In the genomic region with DNA sequence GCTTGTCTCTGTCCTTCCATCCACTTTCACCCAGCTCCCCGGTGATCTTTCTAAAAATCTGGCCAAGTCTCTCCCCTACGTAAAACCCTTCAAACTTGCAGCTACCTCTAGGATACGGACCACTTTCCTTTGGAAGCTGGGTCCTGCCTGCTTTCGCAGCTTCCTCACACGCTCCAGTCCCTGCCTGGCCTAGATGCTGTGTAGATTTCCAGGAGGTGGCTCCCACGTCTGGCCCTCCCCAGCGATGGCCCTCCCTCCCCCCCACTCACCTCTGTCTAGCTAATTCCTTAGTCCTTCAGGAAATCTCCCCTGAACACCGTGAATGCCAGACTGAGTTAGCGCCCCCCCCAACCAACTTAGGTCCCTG, we compare ENCODE assay signal across 8 cellular contexts. TPM values are rescaled to one million over a fixed set of nuclear protein-coding genes. Genes with fewer than 3 reads are reported as not detected.
A peak's percentile ranks its signal among the peaks of the same experiment; 100 is the strongest.
DNase-seq lines count a peak whose midpoint lies in the region; ATAC-seq and TF ChIP-seq lines count a peak whose summit lies in the region.

No MANE protein-coding gene starts in this region.

- H2BK5ac ChIP-seq in H9 (ENCODE audit: insufficient read length, low read length): no peak overlapping the region

- H3K9me3 ChIP-seq in A673 (ENCODE audit: low read depth, low read length, poor library complexity, severe bottlenecking): no peaks in the 10 kb centered on the region
- H3K9me3 ChIP-seq in H9 (ENCODE audit: control insufficient read depth, low read depth, low read length): no peaks in the 10 kb centered on the region
- H3K9me3 ChIP-seq in mucosa of stomach (ENCODE audit: control insufficient read depth, low read length): no peaks in the 10 kb centered on the region

- no peak overlapping the region for H2BK120ac ChIP-seq in H9 (ENCODE audit: low read depth, low read length, poor library complexity, severe bottlenecking)

- peaks cover 14% of the 10 kb centered on the region for H3K23me2 ChIP-seq in H9 (ENCODE audit: insufficient read length, low read depth, low read length, poor library complexity, severe bottlenecking)

- H3K4me3 Mint-ChIP-seq in H9: peak overlapping the region; percentile 87 to 93
- H3K4me3 Mint-ChIP-seq in activated naive CD8-positive, alpha-beta T cell: peak overlapping the region; percentile 99

- H4K8ac ChIP-seq in H9 (replicated peaks; ENCODE audit: insufficient read length, low read depth, low read length): no peak overlapping the region

- H3K36me3 ChIP-seq in A673 (ENCODE audit: insufficient read depth, low read length, poor library complexity, severe bottlenecking) (peaks cover 25% of the 10 kb centered on the region), mucosa of stomach (ENCODE audit: control insufficient read depth, insufficient read depth, low read length) (no peaks in the 10 kb centered on the region)

- intact Hi-C loops in A673 (cut with micrococcal nuclease; ENCODE audit: unreplicated experiment): no loop called here

- H3K56ac ChIP-seq in H9 (ENCODE audit: insufficient read length, low read depth, low read length): no peak overlapping the region

- no peak overlapping the region for H3K27ac Mint-ChIP-seq in H9
- peak overlapping the region; percentile 86 for H3K27ac Mint-ChIP-seq in activated naive CD8-positive, alpha-beta T cell

- H3K27ac ChIP-seq in A673 (ENCODE audit: low read depth, low read length, poor library complexity, severe bottlenecking) (peak overlapping the region; percentile 83), H9 (ENCODE audit: insufficient read length, low read depth, low read length) (no peak overlapping the region)

- H3K4me3 ChIP-seq in A673 (ENCODE audit: low read depth, low read length, poor library complexity, severe bottlenecking) (peak overlapping the region; percentile 82), mucosa of stomach (ENCODE audit: low read length) (no peak overlapping the region)

- H4K20me1 ChIP-seq in H9 (ENCODE audit: control insufficient read depth, insufficient read depth, insufficient read length): no peaks in the 10 kb centered on the region

- peak overlapping the region; percentile 98 for H3K4me2 ChIP-seq in H9 (ENCODE audit: insufficient read depth, insufficient read length, low read length)

- no peak overlapping the region for H2BK15ac ChIP-seq in H9 (ENCODE audit: low read depth, low read length)

- no TSS peak for BruUV-seq in A673 (replicated peaks; lab: Mats Ljungman, UMichigan)

- no peak overlapping the region for H2BK20ac ChIP-seq in H9 (ENCODE audit: low read depth, low read length, poor library complexity, severe bottlenecking)

- CTCF ChIA-PET in A673 (lab: Charles Lee): interaction anchor here (0.5 to 2.2 kb wide), 9 partner anchors 8 to 198 kb away, joined by 3 to 17 read pairs (median 5); no protein-coding TSS in a partner anchor

- peaks cover 13 to 21% of the 10 kb centered on the region in 2 experiments for H3K4me1 Mint-ChIP-seq in H9
- peaks cover 31% of the 10 kb centered on the region for H3K4me1 Mint-ChIP-seq in activated naive CD8-positive, alpha-beta T cell (ENCODE audit: low read depth)

- H3K9ac ChIP-seq in H9 (ENCODE audit: extremely low read depth, insufficient read length, low read length): no peak overlapping the region
- H3K9ac ChIP-seq in mucosa of stomach (ENCODE audit: low read length): peak overlapping the region; percentile 38

- H3K27me3 Mint-ChIP-seq in H9 (ENCODE audit: low read depth): peaks cover 8% of the 10 kb centered on the region
- H3K27me3 Mint-ChIP-seq in activated naive CD8-positive, alpha-beta T cell: no peaks in the 10 kb centered on the region

- H3K9me3 Mint-ChIP-seq in H9: peaks cover 11 to 12% of the 10 kb centered on the region in 2 experiments; a peak in 4 of 5 replicates
- H3K9me3 Mint-ChIP-seq in activated naive CD8-positive, alpha-beta T cell (ENCODE audit: low read depth): no peaks in the 10 kb centered on the region

- H2AFZ ChIP-seq in H9 (ENCODE audit: low read length): no peak overlapping the region

- H2BK12ac ChIP-seq in H9 (ENCODE audit: insufficient read length, low read depth, low read length): no peak overlapping the region

- H3K4ac ChIP-seq in H9 (ENCODE audit: low read depth, low read length): no peak overlapping the region

- no peak overlapping the region for H3T11ph ChIP-seq in H9 (ENCODE audit: low read length)

- WGBS in H9 (ENCODE audit: extremely low coverage, insufficient read length, low lambda C conversion rate): no CpG with 5 or more reads among the region's 9 CpGs

- no peak overlapping the region for H4K5ac ChIP-seq in H9 (ENCODE audit: insufficient read length, low read depth, low read length)

- no peak for ATAC-seq in GM18868 (IDR thresholded peaks at IDR 0.05; ENCODE audit: unreplicated experiment)

- POLR2A ChIA-PET in A673 (lab: Charles Lee; ENCODE audit: low non-redundant PET): interaction anchor here (0.6 to 0.7 kb wide), 3 partner anchors 24 to 202 kb away, joined by 3 to 7 read pairs (median 3); no protein-coding TSS in a partner anchor

- peaks cover 10% of the 10 kb centered on the region for H3K4me1 ChIP-seq in A673 (ENCODE audit: insufficient read depth, low read length, poor library complexity, severe bottlenecking)
- 0 out of 2 replicates have a peak, but pooled peaks cover 3% of the 10 kb centered on the region for H3K4me1 ChIP-seq in H9 (ENCODE audit: insufficient read depth, low read length)
- peaks cover 9% of the 10 kb centered on the region for H3K4me1 ChIP-seq in mucosa of stomach (ENCODE audit: control insufficient read depth, insufficient read depth, low read length)

- H3K79me1 ChIP-seq in H9 (ENCODE audit: insufficient read depth, low read depth, low read length, poor library complexity, severe bottlenecking): peaks cover 11% of the 10 kb centered on the region

- H2AK5ac ChIP-seq in H9 (ENCODE audit: insufficient read length, low read length): no peak overlapping the region

- no peak overlapping the region for H3K18ac ChIP-seq in H9 (ENCODE audit: insufficient read length, low read depth, low read length)

- no peak overlapping the region for H3K14ac ChIP-seq in H9 (ENCODE audit: insufficient read depth, low read length)

- H3K36me3 Mint-ChIP-seq in H9 (ENCODE audit: insufficient read depth in 1 of 3, low read depth in 3 of 3): peaks cover 21 to 32% (median 23%) of the 10 kb centered on the region in 3 experiments; a peak in 6 of 7 replicates
- peaks cover 6% of the 10 kb centered on the region for H3K36me3 Mint-ChIP-seq in activated naive CD8-positive, alpha-beta T cell

- no peak for TF ChIP-seq CTCF in A673 (conservative IDR thresholded peaks at IDR 0.05; ENCODE audit: low read depth, low read length)
- TF ChIP-seq CTCF in H9 (conservative IDR thresholded peaks at IDR 0.05): no peak

- H4K91ac ChIP-seq in H9 (ENCODE audit: insufficient read length, low read depth, low read length): no peak overlapping the region

- no peaks in the 10 kb centered on the region for H3K27me3 ChIP-seq in A673 (replicated peaks; ENCODE audit: insufficient read depth, low read depth, low read length, poor library complexity)
- no peaks in the 10 kb centered on the region for H3K27me3 ChIP-seq in H9 (ENCODE audit: insufficient read depth, low read length)
- no peaks in the 10 kb centered on the region for H3K27me3 ChIP-seq in mucosa of stomach (ENCODE audit: control insufficient read depth, insufficient read depth, low read length)

- H3K79me2 ChIP-seq in H9 (ENCODE audit: insufficient read depth, low read length): peaks cover 11% of the 10 kb centered on the region; the same call in 1 of the 2 replicates

- no peak overlapping the region for H3K23ac ChIP-seq in H9 (ENCODE audit: insufficient read length, low read depth, low read length)

- DNase-seq in A673 (ENCODE audit: low spot score) (no peak), H9 (peak; percentile 52), NCI-H2171 (lab: John Stamatoyannopoulos, UW) (no peak), NCI-H1048 (lab: John Stamatoyannopoulos, UW) (no peak)
- no peak for DNase-seq in stimulated activated CD8-positive, alpha-beta memory T cell treated with anti-CD3 and anti-CD28 coated beads, Interleukin-4, amount 100 ng/mL, for 48 hours

RNA-seq across cellular contexts. Expression of gene LRRC59, which starts 0.6 kb away (rescaled TPM):
- total RNA-seq in A673 (2021): 177 and 178 TPM in 2 replicates
- 105 and 106 TPM in 2 replicates for total RNA-seq in H9 (2021)

RNA-seq across cellular contexts. Expression of gene EME1, which starts 24.9 kb away (rescaled TPM):
- total RNA-seq in A673 (2021) (31.9 and 44.0 TPM in 2 replicates), H9 (2021) (15.1 and 16.5 TPM in 2 replicates)

RNA-seq across cellular contexts. Expression of gene MRPL27, which starts 24.9 kb away (rescaled TPM):
- 85.6 and 89.4 TPM in 2 replicates for total RNA-seq in A673 (2021)
- 85.9 and 91.8 TPM in 2 replicates for total RNA-seq in H9 (2021)

RNA-seq across cellular contexts. Expression of gene ACSF2, which starts 28.1 kb away (rescaled TPM):
- total RNA-seq in A673 (2021) (4.1 and 9.2 TPM in 2 replicates), H9 (2021) (12.2 TPM in 2 replicates)

RNA-seq across cellular contexts. Expression of gene XYLT2, which starts 52.0 kb away (rescaled TPM):
- 15.8 and 23.1 TPM in 2 replicates for total RNA-seq in A673 (2021)
- total RNA-seq in H9 (2021): 24.0 and 26.4 TPM in 2 replicates
